In the genomic region with DNA sequence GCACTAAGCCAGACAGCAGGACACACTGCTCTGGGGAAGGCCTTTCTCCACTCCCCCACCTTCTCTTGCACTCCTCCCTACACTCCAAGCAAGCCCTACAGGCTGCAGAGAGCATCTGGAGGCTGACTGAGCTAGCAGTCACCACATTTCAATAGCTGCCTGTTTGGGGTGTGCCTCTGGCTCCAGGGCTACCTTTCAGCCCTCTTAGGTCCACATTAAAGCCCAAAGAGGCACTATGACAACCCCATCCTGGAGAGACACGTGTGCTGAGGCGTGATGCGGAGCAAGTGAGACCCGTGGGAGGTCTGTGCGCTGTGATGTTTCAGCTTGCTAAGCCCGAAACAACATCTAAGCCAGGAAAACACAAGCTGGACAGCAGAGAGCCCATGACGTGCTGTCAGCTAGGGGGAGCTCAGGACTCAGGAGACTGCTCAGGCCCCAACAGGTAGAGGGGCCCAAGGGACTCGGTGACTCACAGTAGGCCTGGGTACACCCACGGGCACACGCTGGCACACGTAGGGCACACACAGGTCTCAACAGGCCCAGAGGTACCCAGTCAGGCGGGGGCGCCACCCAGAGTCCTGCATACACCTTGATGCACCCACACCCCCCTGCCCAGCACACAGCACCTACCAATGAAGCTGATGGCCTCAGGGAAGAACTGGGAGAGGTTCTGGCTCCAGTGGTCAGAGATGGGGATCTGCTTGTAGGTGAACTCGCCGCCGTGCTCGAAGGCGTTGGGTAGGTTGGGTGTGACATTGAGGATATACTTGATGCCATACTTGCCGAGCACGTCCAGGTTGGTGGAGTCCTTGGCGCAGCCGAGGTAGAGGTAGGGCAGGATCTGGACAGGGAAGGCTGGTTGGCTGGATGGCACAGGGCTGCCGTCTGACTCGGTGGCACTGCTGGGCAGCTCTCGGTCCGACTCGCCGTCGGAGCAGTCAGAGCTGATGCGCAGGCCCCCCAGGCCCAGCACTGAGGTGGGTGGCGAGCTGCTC, we compare ENCODE assay signal across 8 cellular contexts. TPM values are rescaled to one million over a fixed set of nuclear protein-coding genes. Genes with fewer than 3 reads are reported as not detected.
DNase-seq lines count a peak whose midpoint lies in the region; TF ChIP-seq lines count a peak whose summit lies in the region.

No MANE protein-coding gene starts in this region.

- TF ChIP-seq POLR2A in erythroblast (IDR thresholded peaks at IDR 0.05; ENCODE audit: low read length): no peak
- TF ChIP-seq POLR2A in ovary (IDR thresholded peaks at IDR 0.05): no peak
- no peak for TF ChIP-seq POLR2A in uterus (IDR thresholded peaks at IDR 0.05)

- H3K36me3 ChIP-seq in ovary (no peaks in the 10 kb centered on the region), uterus (no peaks in the 10 kb centered on the region)

- H3K27me3 Mint-ChIP-seq in activated CD4-positive, alpha-beta memory T cell treated with anti-CD3 and anti-CD28 coated beads, Interleukin-2, amount 10 ng/mL, durations not matched to agents 7 days and 5 days: no peaks in the 10 kb centered on the region

- intact Hi-C loops in ovary (cut with DNase I): no loop called here
- intact Hi-C loops in uterus (cut with DNase I; ENCODE audit: low total_unique reads): loop anchor here (5.0 kb wide), 1 partner anchor 51 kb away; no protein-coding TSS in a partner anchor

- 59 to 69% (median 63%) methylated on average over 29 to 31 of the region's 31 CpGs for WGBS in ovary, 3 donors

- DNase-seq in NOMO-1 treated with DMSO at 0.1 percent for 48 hours (lab: John Stamatoyannopoulos, UW; ENCODE audit: unreplicated experiment) (peak; percentile 13), NOMO-1 treated with dmso at 0.1 percent for 144 hours (lab: John Stamatoyannopoulos, UW; ENCODE audit: unreplicated experiment) (no peak), erythroblast (lab: John Stamatoyannopoulos, UW) (peak; percentile 35 to 38), ovary (peak; percentile 43 to 54 (median 44)), uterus (peak; percentile 54 to 55), NCI-H2107 (lab: John Stamatoyannopoulos, UW) (no peak), DMS79 (lab: John Stamatoyannopoulos, UW) (no peak)
- peak; percentile 53 for DNase-seq in activated CD4-positive, alpha-beta memory T cell treated with anti-CD3 and anti-CD28 coated beads, Interleukin-2, amount 10 ng/mL, durations not matched to agents 7 days and 5 days

- H3K9me3 ChIP-seq in ovary (no peaks in the 10 kb centered on the region), uterus (no peaks in the 10 kb centered on the region)

- H3K27me3 ChIP-seq in ovary (no peaks in the 10 kb centered on the region), uterus (no peaks in the 10 kb centered on the region)

- H3K4me3 Mint-ChIP-seq in activated CD4-positive, alpha-beta memory T cell treated with anti-CD3 and anti-CD28 coated beads, Interleukin-2, amount 10 ng/mL, durations not matched to agents 7 days and 5 days: peak overlapping the region; percentile 87

- peak overlapping the region; percentile 49 to 77 for H3K27ac ChIP-seq in ovary
- peak overlapping the region; percentile 89 to 94 for H3K27ac ChIP-seq in uterus

- H3K4me3 ChIP-seq in ovary: peak overlapping the region; percentile 0
- H3K4me3 ChIP-seq in uterus: no peak overlapping the region

- no peak for TF ChIP-seq EP300 in ovary (IDR thresholded peaks at IDR 0.05)

- H3K27ac Mint-ChIP-seq in activated CD4-positive, alpha-beta memory T cell treated with anti-CD3 and anti-CD28 coated beads, Interleukin-2, amount 10 ng/mL, durations not matched to agents 7 days and 5 days: peak overlapping the region; percentile 97

- peaks cover 52% of the 10 kb centered on the region for H3K36me3 Mint-ChIP-seq in activated CD4-positive, alpha-beta memory T cell treated with anti-CD3 and anti-CD28 coated beads, Interleukin-2, amount 10 ng/mL, durations not matched to agents 7 days and 5 days (ENCODE audit: low read depth)

- H3K9me3 Mint-ChIP-seq in activated CD4-positive, alpha-beta memory T cell treated with anti-CD3 and anti-CD28 coated beads, Interleukin-2, amount 10 ng/mL, durations not matched to agents 7 days and 5 days: no peaks in the 10 kb centered on the region

- TF ChIP-seq CTCF in ovary (IDR thresholded peaks at IDR 0.05) (no peak), uterus (IDR thresholded peaks at IDR 0.05) (peak; percentile 11 to 44 (median 32))

- POLR2A ChIA-PET in activated CD4-positive, alpha-beta memory T cell treated with anti-CD3 and anti-CD28 coated beads, Interleukin-2, amount 10 ng/mL, durations not matched to agents 7 days and 5 days (lab: Charles Lee): interaction anchor here (0.8 to 6.6 kb wide), 20 partner anchors 8 to 663 kb away, joined by 3 to 46 read pairs (median 4); a partner anchor contains a TSS

- peaks cover 46% of the 10 kb centered on the region for H3K4me1 Mint-ChIP-seq in activated CD4-positive, alpha-beta memory T cell treated with anti-CD3 and anti-CD28 coated beads, Interleukin-2, amount 10 ng/mL, durations not matched to agents 7 days and 5 days

- H3K4me1 ChIP-seq in ovary (ENCODE audit: insufficient read depth): peaks cover 24% of the 10 kb centered on the region
- peaks cover 0 to 37% of the 10 kb centered on the region in 2 donors for H3K4me1 ChIP-seq in uterus

- CTCF ChIA-PET in activated CD4-positive, alpha-beta memory T cell treated with anti-CD3 and anti-CD28 coated beads, Interleukin-2, amount 10 ng/mL, durations not matched to agents 7 days and 5 days (lab: Charles Lee): interaction anchor here (0.6 to 7.5 kb wide), 20 partner anchors 8 to 166 kb away, joined by 3 to 50 read pairs (median 4); a partner anchor contains a TSS

RNA-seq across cellular contexts. Expression of a gene that starts 2.8 kb away (rescaled TPM):
- total RNA-seq in activated CD4-positive, alpha-beta memory T cell treated with anti-CD3 and anti-CD28 coated beads, Interleukin-2, amount 10 ng/mL, durations not matched to agents 7 days and 5 days: 10 to 100 TPM; 40.1 to 40.9 TPM
- 10 to 100 TPM in 5 of 7 donors, 1 to 10 TPM in 2; 5.1 to 18.0 (median 15.2) TPM for total RNA-seq in ovary
- 1 to 10 TPM; 6.5 to 8.6 TPM for polyA plus RNA-seq in ovary
- total RNA-seq in uterus: 10 to 100 TPM in 3 of 4 donors, 1 to 10 TPM in 1; 5.6 to 39.1 (median 12.3) TPM

RNA-seq across cellular contexts. Expression of a gene that starts 57.9 kb away (rescaled TPM):
- 1,000 to 10,000 TPM; 1,042 to 1,047 TPM for total RNA-seq in activated CD4-positive, alpha-beta memory T cell treated with anti-CD3 and anti-CD28 coated beads, Interleukin-2, amount 10 ng/mL, durations not matched to agents 7 days and 5 days
- total RNA-seq in ovary (1,000 to 10,000 TPM; 1,785 to 3,905 (median 1,999) TPM), uterus (1,000 to 10,000 TPM in 3 of 4 donors, 100 to 1,000 TPM in 1; 696 to 2,362 (median 1,238) TPM)
- 1,000 to 10,000 TPM; 1,901 to 3,982 TPM for polyA plus RNA-seq in ovary

Comparison
In these comparisons a context has a peak if more than half of its experiments do, and no peak if none do; other contexts are left out.
1. DNase-seq: peak in NOMO-1 treated with DMSO at 0.1 percent for 48 hours (single experiment), activated CD4-positive, alpha-beta memory T cell treated with anti-CD3 and anti-CD28 coated beads, Interleukin-2, amount 10 ng/mL, durations not matched to agents 7 days and 5 days (single experiment), erythroblast (2 of 2), ovary (5 of 5) and uterus (2 of 2); none in NOMO-1 treated with dmso at 0.1 percent for 144 hours (single experiment), NCI-H2107 (single experiment) and DMS79 (single experiment).
2. CTCF ChIP-seq: peak in uterus (4 of 4); none in ovary (0 of 3).